In genomic region chr14:78606111-78606510, GRCh38 we compare ENCODE assay signal across 16 cellular contexts.
A peak's percentile ranks its signal among the peaks of the same experiment; 100 is the strongest.
DNase-seq lines count a peak whose midpoint lies in the region; ATAC-seq and TF ChIP-seq lines count a peak whose summit lies in the region.
"Had no signal": no experiment of that assay in that cellular context is flagged by ENCODE, and none has a peak within 500 bp of the region (broad histone marks: within the 10 kb centered on the region; RNA-seq: fewer than 3 reads in every experiment).

No MANE protein-coding gene starts in this region.

- DNase-seq in activated T-cell treated with anti-CD3 and anti-CD28 coated beads, Interleukin-2, amount 50 U/mL, for 4 hours: no peak
- DNase-seq in activated T-cell treated with anti-CD3 and anti-CD28 coated beads, Interleukin-2, amount 50 U/mL, for 48 hours: no peak
- DNase-seq in fibroblast of the conjunctiva (ENCODE audit: low read depth) (peak; percentile 41), BE2C (no peak), Right ventricle myocardium superior (no peak)
- no peak for DNase-seq in stimulated activated naive B cell treated with anti-CD40 and anti-IgM and Interleukin-4, amounts not matched to agents 10 μg/mL and 1 μg/mL and 100 μg/mL, for 72 hours
- DNase-seq: effector CD4-positive, alpha-beta T cell; mucosa of descending colon; NCI-H1092; NCI-H2227 treated with DMSO at 0.1 percent for 48 hours; PC-9; retina; tibial artery had no signal

- H3K27me3 ChIP-seq in BE2C: no peaks in the 10 kb centered on the region
- H3K27me3 ChIP-seq: tibial artery had no signal

- peaks cover 3% of the 10 kb centered on the region for H3K27me3 Mint-ChIP-seq in activated T-cell treated with anti-CD3 and anti-CD28 coated beads, Interleukin-2, amount 50 U/mL, for 4 hours (ENCODE audit: low read depth)
- H3K27me3 Mint-ChIP-seq in activated T-helper 17 cell treated with anti-CD3 and anti-CD28 coated beads, Interleukin-2, amount 50 U/mL, for 72 hours: peaks cover 8% of the 10 kb centered on the region
- peaks cover 8 to 18% of the 10 kb centered on the region in 2 donors for H3K27me3 Mint-ChIP-seq in stimulated activated naive B cell treated with anti-CD40 and anti-IgM and Interleukin-4, amounts not matched to agents 10 μg/mL and 1 μg/mL and 100 μg/mL, for 72 hours

- intact Hi-C loops in Right ventricle myocardium superior (cut with DNase I): no loop called here

- no peak overlapping the region for H3K27ac Mint-ChIP-seq in activated T-helper 17 cell treated with anti-CD3 and anti-CD28 coated beads, Interleukin-2, amount 50 U/mL, for 72 hours
- H3K27ac Mint-ChIP-seq in stimulated activated naive B cell treated with anti-CD40 and anti-IgM and Interleukin-4, amounts not matched to agents 10 μg/mL and 1 μg/mL and 100 μg/mL, for 72 hours: no peak overlapping the region
- H3K27ac Mint-ChIP-seq: T-helper 2 cell treated with Interferon-gamma antibody and Interleukin-4, amounts not matched to agents 5 μg/mL and 100 μg/mL, for 36 hours had no signal

- no peaks in the 10 kb centered on the region for H3K4me1 Mint-ChIP-seq in activated T-cell treated with anti-CD3 and anti-CD28 coated beads, Interleukin-2, amount 50 U/mL, for 4 hours (ENCODE audit: low read depth)
- no peaks in the 10 kb centered on the region for H3K4me1 Mint-ChIP-seq in activated T-helper 17 cell treated with anti-CD3 and anti-CD28 coated beads, Interleukin-2, amount 50 U/mL, for 72 hours
- H3K4me1 Mint-ChIP-seq in stimulated activated naive B cell treated with anti-CD40 and anti-IgM and Interleukin-4, amounts not matched to agents 10 μg/mL and 1 μg/mL and 100 μg/mL, for 72 hours: peaks cover 4 to 7% of the 10 kb centered on the region in 2 donors

- H3K4me3 ChIP-seq in BE2C (ENCODE audit: low read depth, low read length): no peak overlapping the region
- H3K4me3 ChIP-seq: mucosa of descending colon, PC-9, tibial artery had no signal

- no peaks in the 10 kb centered on the region for H3K4me1 ChIP-seq in BE2C
- H3K4me1 ChIP-seq: tibial artery had no signal

- no peaks in the 10 kb centered on the region for H3K9me3 ChIP-seq in BE2C
- H3K9me3 ChIP-seq: mucosa of descending colon, tibial artery had no signal

- H3K36me3 ChIP-seq in BE2C: no peaks in the 10 kb centered on the region
- H3K36me3 ChIP-seq: tibial artery had no signal

- no peaks in the 10 kb centered on the region for H3K9me3 Mint-ChIP-seq in activated T-cell treated with anti-CD3 and anti-CD28 coated beads, Interleukin-2, amount 50 U/mL, for 4 hours
- H3K9me3 Mint-ChIP-seq in activated T-helper 17 cell treated with anti-CD3 and anti-CD28 coated beads, Interleukin-2, amount 50 U/mL, for 72 hours: no peaks in the 10 kb centered on the region
- no peaks in the 10 kb centered on the region for H3K9me3 Mint-ChIP-seq in stimulated activated naive B cell treated with anti-CD40 and anti-IgM and Interleukin-4, amounts not matched to agents 10 μg/mL and 1 μg/mL and 100 μg/mL, for 72 hours
- H3K9me3 Mint-ChIP-seq: T-helper 2 cell treated with Interferon-gamma antibody and Interleukin-4, amounts not matched to agents 5 μg/mL and 100 μg/mL, for 36 hours had no signal

- no peaks in the 10 kb centered on the region for H3K36me3 Mint-ChIP-seq in activated T-cell treated with anti-CD3 and anti-CD28 coated beads, Interleukin-2, amount 50 U/mL, for 4 hours (ENCODE audit: insufficient read depth)
- no peaks in the 10 kb centered on the region for H3K36me3 Mint-ChIP-seq in activated T-helper 17 cell treated with anti-CD3 and anti-CD28 coated beads, Interleukin-2, amount 50 U/mL, for 72 hours (ENCODE audit: low read depth)
- H3K36me3 Mint-ChIP-seq in stimulated activated naive B cell treated with anti-CD40 and anti-IgM and Interleukin-4, amounts not matched to agents 10 μg/mL and 1 μg/mL and 100 μg/mL, for 72 hours: no peaks in the 10 kb centered on the region

- H3K4me3 Mint-ChIP-seq in activated T-cell treated with anti-CD3 and anti-CD28 coated beads, Interleukin-2, amount 50 U/mL, for 4 hours: no peak overlapping the region
- H3K4me3 Mint-ChIP-seq in activated T-helper 17 cell treated with anti-CD3 and anti-CD28 coated beads, Interleukin-2, amount 50 U/mL, for 72 hours: no peak overlapping the region
- no peak overlapping the region for H3K4me3 Mint-ChIP-seq in stimulated activated naive B cell treated with anti-CD40 and anti-IgM and Interleukin-4, amounts not matched to agents 10 μg/mL and 1 μg/mL and 100 μg/mL, for 72 hours
- H3K4me3 Mint-ChIP-seq: T-helper 2 cell treated with Interferon-gamma antibody and Interleukin-4, amounts not matched to agents 5 μg/mL and 100 μg/mL, for 36 hours had no signal

- ATAC-seq in activated T-cell treated with anti-CD3 and anti-CD28 coated beads, Interleukin-2, amount 50 U/mL, for 4 hours: peak; percentile 18 to 53
- peak; percentile 65 for ATAC-seq in activated T-helper 17 cell treated with anti-CD3 and anti-CD28 coated beads, Interleukin-2, amount 50 U/mL, for 72 hours (replicated peaks)
- ATAC-seq in stimulated activated naive B cell treated with anti-CD40 and anti-IgM and Interleukin-4, amounts not matched to agents 10 μg/mL and 1 μg/mL and 100 μg/mL, for 72 hours (replicated peaks): peak; percentile 80 to 86
- no peak for ATAC-seq in GM18909 (IDR thresholded peaks at IDR 0.05; ENCODE audit: poor library complexity, unreplicated experiment)
- ATAC-seq in Right ventricle myocardium superior (ENCODE audit: poor library complexity): no peak

- TF ChIP-seq CTCF in BE2C (IDR thresholded peaks at IDR 0.05; ENCODE audit: low read depth, low read length): no peak

Comparison
In these comparisons a context has a peak if more than half of its experiments do, and no peak if none do; other contexts are left out.
1. ATAC-seq: peak in activated T-cell treated with anti-CD3 and anti-CD28 coated beads, Interleukin-2, amount 50 U/mL, for 4 hours (2 of 2), activated T-helper 17 cell treated with anti-CD3 and anti-CD28 coated beads, Interleukin-2, amount 50 U/mL, for 72 hours (single experiment) and stimulated activated naive B cell treated with anti-CD40 and anti-IgM and Interleukin-4, amounts not matched to agents 10 μg/mL and 1 μg/mL and 100 μg/mL, for 72 hours (2 of 2); none in GM18909 (single experiment) and Right ventricle myocardium superior (single experiment).